ENCODE assay signal across 11 cellular contexts in genomic region chr7:44964384-44964830, GRCh38. TPM values are rescaled to one million over a fixed set of nuclear protein-coding genes. Genes with fewer than 3 reads are reported as not detected.
DNase-seq lines count a peak whose midpoint lies in the region; ATAC-seq, FAIRE-seq and TF ChIP-seq lines count a peak whose summit lies in the region.
"Had no signal": no experiment of that assay in that cellular context is flagged by ENCODE, and none has a peak within 500 bp of the region (broad histone marks: within the 10 kb centered on the region; RNA-seq: fewer than 3 reads in every experiment).

No MANE protein-coding gene starts in this region.

- TF ChIP-seq CTCF in HFF-Myc (IDR thresholded peaks at IDR 0.05; ENCODE audit: low read depth, low read length, missing control alignments) (peak; percentile 58), neural crest cell (conservative IDR thresholded peaks at IDR 0.05) (peak; percentile 36)

- FAIRE-seq in H54 (lab: Jason Lieb, UNC): no peak

- no peaks in the 10 kb centered on the region for H3K9me3 Mint-ChIP-seq in activated naive CD8-positive, alpha-beta T cell treated with anti-CD3 and anti-CD28 coated beads, Interleukin-2, amount 50 U/mL, for 24 hours
- no peaks in the 10 kb centered on the region for H3K9me3 Mint-ChIP-seq in neural crest cell
- H3K9me3 Mint-ChIP-seq: memory B cell had no signal

- H3K4me1 Mint-ChIP-seq in activated naive CD8-positive, alpha-beta T cell treated with anti-CD3 and anti-CD28 coated beads, Interleukin-2, amount 50 U/mL, for 24 hours: peaks cover 22% of the 10 kb centered on the region
- no peaks in the 10 kb centered on the region for H3K4me1 Mint-ChIP-seq in neural crest cell

- H3K4me3 Mint-ChIP-seq in activated naive CD8-positive, alpha-beta T cell treated with anti-CD3 and anti-CD28 coated beads, Interleukin-2, amount 50 U/mL, for 24 hours: no peak overlapping the region
- no peak overlapping the region for H3K4me3 Mint-ChIP-seq in neural crest cell
- H3K4me3 Mint-ChIP-seq: memory B cell had no signal

- peaks cover 54% of the 10 kb centered on the region for H3K36me3 Mint-ChIP-seq in activated naive CD8-positive, alpha-beta T cell treated with anti-CD3 and anti-CD28 coated beads, Interleukin-2, amount 50 U/mL, for 24 hours (ENCODE audit: low read depth)
- H3K36me3 Mint-ChIP-seq in neural crest cell (ENCODE audit: low read depth): no peaks in the 10 kb centered on the region

- H3K4me3 ChIP-seq in HFF-Myc (replicated peaks; ENCODE audit: low read depth, low read length): no peak overlapping the region
- H3K4me3 ChIP-seq: dorsolateral prefrontal cortex had no signal

- no peak for DNase-seq in activated CD4-positive, CD25-positive, alpha-beta regulatory T cell (lab: John Stamatoyannopoulos, UW)
- DNase-seq in HFF-Myc (ENCODE audit: extremely low read depth, low read depth): no peak
- DNase-seq in activated naive CD8-positive, alpha-beta T cell treated with anti-CD3 and anti-CD28 coated beads, Interleukin-2, amount 50 U/mL, for 24 hours: peak; percentile 15
- no peak for DNase-seq in neural crest cell (ENCODE audit: low read depth, low spot score)
- no peak for DNase-seq in H54 (ENCODE audit: insufficient read length, low spot score)
- no peak for DNase-seq in CD1c-positive myeloid dendritic cell (ENCODE audit: extremely low spot score)

- H3K27ac Mint-ChIP-seq in activated naive CD8-positive, alpha-beta T cell treated with anti-CD3 and anti-CD28 coated beads, Interleukin-2, amount 50 U/mL, for 24 hours: no peak overlapping the region
- peak overlapping the region; percentile 75 for H3K27ac Mint-ChIP-seq in neural crest cell (ENCODE audit: unreplicated experiment)

- peak; percentile 9 to 10 for ATAC-seq in activated CD4-positive, CD25-positive, alpha-beta regulatory T cell treated with anti-CD3 and anti-CD28 coated beads, Interleukin-2, amount 50 U/mL, for 24 hours
- ATAC-seq in activated naive CD8-positive, alpha-beta T cell treated with anti-CD3 and anti-CD28 coated beads, Interleukin-2, amount 50 U/mL, for 24 hours: peak; percentile 4
- no peak for ATAC-seq in GM18511 (IDR thresholded peaks at IDR 0.05; ENCODE audit: unreplicated experiment)

- H3K27me3 Mint-ChIP-seq in activated naive CD8-positive, alpha-beta T cell treated with anti-CD3 and anti-CD28 coated beads, Interleukin-2, amount 50 U/mL, for 24 hours: no peaks in the 10 kb centered on the region
- peaks cover 9% of the 10 kb centered on the region for H3K27me3 Mint-ChIP-seq in neural crest cell (ENCODE audit: low read depth)
- H3K27me3 Mint-ChIP-seq: memory B cell had no signal

- no peak for TF ChIP-seq POLR2A in H54 (IDR thresholded peaks at IDR 0.05; ENCODE audit: low read depth, low read length)

RNA-seq across cellular contexts. Expression of gene MYO1G, which starts 14.4 kb away (rescaled TPM):
- 0.49 and 0.64 TPM in 2 replicates for total RNA-seq in neural crest cell
- total RNA-seq: LHCN-M2 had no signal

RNA-seq across cellular contexts. Expression of gene CCM2, which starts 35.6 kb away (rescaled TPM):
- 35.7 and 39.0 TPM in 2 replicates for total RNA-seq in neural crest cell
